ENCODE assay signal across 9 cellular contexts in genomic region chr6:4788953-4789584, GRCh38. TPM values are rescaled to one million over a fixed set of nuclear protein-coding genes. Genes with fewer than 3 reads are reported as not detected.
DNase-seq lines count a peak whose midpoint lies in the region; ATAC-seq, FAIRE-seq and TF ChIP-seq lines count a peak whose summit lies in the region.
"Had no signal": no experiment of that assay in that cellular context is flagged by ENCODE, and none has a peak within 500 bp of the region (broad histone marks: within the 10 kb centered on the region; RNA-seq: fewer than 3 reads in every experiment).

No MANE protein-coding gene starts in this region.

- H3K36me3 ChIP-seq in esophagus muscularis mucosa: no peaks in the 10 kb centered on the region
- no peaks in the 10 kb centered on the region for H3K36me3 ChIP-seq in gastroesophageal sphincter

- TF ChIP-seq CTCF in epithelial cell of proximal tubule (conservative IDR thresholded peaks at IDR 0.05; ENCODE audit: low read depth, low read length) (peak; percentile 11), esophagus muscularis mucosa (IDR thresholded peaks at IDR 0.05) (no peak), gastroesophageal sphincter (IDR thresholded peaks at IDR 0.05) (no peak)

- no peak for TF ChIP-seq EP300 in esophagus muscularis mucosa (IDR thresholded peaks at IDR 0.05)
- TF ChIP-seq EP300 in gastroesophageal sphincter (IDR thresholded peaks at IDR 0.05): no peak

- no peaks in the 10 kb centered on the region for H3K27me3 ChIP-seq in esophagus muscularis mucosa
- H3K27me3 ChIP-seq in gastroesophageal sphincter: no peaks in the 10 kb centered on the region

- H3K4me1 ChIP-seq in esophagus muscularis mucosa (peaks cover 9 to 39% (median 20%) of the 10 kb centered on the region in 4 donors), gastroesophageal sphincter (peaks cover 0 to 46% (median 6%) of the 10 kb centered on the region in 3 donors)

- H3K9me3 ChIP-seq in esophagus muscularis mucosa (no peaks in the 10 kb centered on the region), gastroesophageal sphincter (no peaks in the 10 kb centered on the region)

- intact Hi-C loops in esophagus muscularis mucosa (cut with DNase I): no loop called here

- peak; percentile 45 for DNase-seq in GM12892 (ENCODE audit: insufficient read length)
- no peak for DNase-seq in epithelial cell of proximal tubule (ENCODE audit: low read depth)
- DNase-seq in esophagus muscularis mucosa (ENCODE audit: extremely low spot score): no peak
- no peak for DNase-seq in NCI-H345 (lab: John Stamatoyannopoulos, UW)
- DNase-seq in DMS 273 treated with DMSO at 0.1 percent for 48 hours (lab: John Stamatoyannopoulos, UW): no peak

- H3K27ac ChIP-seq in esophagus muscularis mucosa (replicated peaks in 1 of 4) (no peak overlapping the region), gastroesophageal sphincter (no peak overlapping the region)
- H3K27ac ChIP-seq: SK-N-MC had no signal

- WGBS in esophagus muscularis mucosa: 87% methylated on average over 16 of the region's 16 CpGs
- WGBS in gastroesophageal sphincter (ENCODE audit: low coverage in 1 of 2), 2 donors: 81 to 92% methylated on average over 2 to 10 of the region's 16 CpGs

- no peak for TF ChIP-seq POLR2A in GM12892 (IDR thresholded peaks at IDR 0.05; ENCODE audit: low read depth, low read length)
- TF ChIP-seq POLR2A in esophagus muscularis mucosa (IDR thresholded peaks at IDR 0.05; ENCODE audit: low read depth): no peak
- no peak for TF ChIP-seq POLR2A in gastroesophageal sphincter (IDR thresholded peaks at IDR 0.05)

- peak; percentile 71 for FAIRE-seq in GM12892 (lab: Jason Lieb, UNC)

- ATAC-seq in GM21381 (IDR thresholded peaks at IDR 0.05; ENCODE audit: unreplicated experiment) (peak; percentile 96), HG03108 (IDR thresholded peaks at IDR 0.05; ENCODE audit: unreplicated experiment) (peak; percentile 93), gastroesophageal sphincter (no peak)

- H3K4me3 ChIP-seq in epithelial cell of proximal tubule (ENCODE audit: low read depth, low read length) (no peak overlapping the region), esophagus muscularis mucosa (no peak overlapping the region), gastroesophageal sphincter (no peak overlapping the region)
- H3K4me3 ChIP-seq: SK-N-MC had no signal

RNA-seq across cellular contexts. Expression of gene CDYL, which starts 12.9 kb away (rescaled TPM):
- polyA plus RNA-seq in GM12892 (2012; ENCODE audit: missing spikeins): 18.0 TPM
- total RNA-seq in epithelial cell of proximal tubule: 12.2 TPM in 2 replicates
- total RNA-seq in esophagus muscularis mucosa: 10 to 100 TPM; 41.9 to 52.3 (median 45.7) TPM
- 10 to 100 TPM; 32.0 to 68.3 (median 54.0) TPM for total RNA-seq in gastroesophageal sphincter
